17 cellular contexts compared by ENCODE assay signal in genomic region chr7:47357863-47358262, GRCh38.
DNase-seq lines count a peak whose midpoint lies in the region; ATAC-seq, FAIRE-seq and TF ChIP-seq lines count a peak whose summit lies in the region.
"Had no signal": no experiment of that assay in that cellular context is flagged by ENCODE, and none has a peak within 500 bp of the region (broad histone marks: within the 10 kb centered on the region; RNA-seq: fewer than 3 reads in every experiment).

No MANE protein-coding gene starts in this region.

- FAIRE-seq in K562 (lab: Jason Lieb, UNC) = no peak

- BruUV-seq in K562 (replicated peaks; lab: Mats Ljungman, UMichigan) = no TSS peak

- no peak overlapping the region for H3K4me2 ChIP-seq in K562 (ENCODE audit: insufficient read depth, low read length)

- H3K36me3 ChIP-seq in K562 (ENCODE audit: control insufficient read depth, insufficient read depth, low read length) (no peaks in the 10 kb centered on the region), spleen (peaks cover 0 to 67% (median 0%) of the 10 kb centered on the region in 6 donors)
- H3K36me3 ChIP-seq: HAP-1 had no signal

- in situ Hi-C loops in GM13977 (cut with MboI; ENCODE audit: low pct_unique_long_range_greater_than_20kb, low sequenced_read_pairs, unreplicated experiment) = no loop called here
- in situ Hi-C loops in K562 (cut with MboI) = no loop called here

- POLR2A ChIA-PET in K562 (lab: Yijun Ruan, JAX) = no interaction called here

- no peak for TF ChIP-seq EP300 in K562 (IDR thresholded peaks at IDR 0.05; ENCODE audit: low read length)

- TF ChIP-seq CTCF in GM13977 (IDR thresholded peaks at IDR 0.05; ENCODE audit: extremely low read depth, insufficient read depth, missing control alignments) (no peak), K562 (IDR thresholded peaks at IDR 0.05 in 2 of 3, conservative IDR thresholded peaks at IDR 0.05 in 1 of 3; ENCODE audit: insufficient read depth in 2 of 3, low read depth in 1 of 3, low read length in 3 of 3) (no peak), spleen (IDR thresholded peaks at IDR 0.05 in 8 of 11, conservative IDR thresholded peaks at IDR 0.05 in 3 of 11) (no peak)

- no peak overlapping the region for H3K9ac ChIP-seq in K562 (ENCODE audit: insufficient read depth in 1 of 2, low read depth in 2 of 2, low read length in 2 of 2)

- H3K9me3 ChIP-seq in K562 (replicated peaks; ENCODE audit: control insufficient read depth, insufficient read depth, low read depth, low read length) (no peaks in the 10 kb centered on the region), spleen (no peaks in the 10 kb centered on the region)
- H3K9me3 ChIP-seq: HAP-1 had no signal

- H2AFZ ChIP-seq in K562 (ENCODE audit: low read depth, low read length) = no peak overlapping the region

- H3K4me3 ChIP-seq in K562 = no peak overlapping the region
- no peak overlapping the region for H3K4me3 ChIP-seq in spleen
- H3K4me3 ChIP-seq: HAP-1 had no signal

- no peak for TF ChIP-seq RAD21 in K562 (CRISPR knock-in tag; conservative IDR thresholded peaks at IDR 0.05 in 1 of 2, IDR thresholded peaks at IDR 0.05 in 1 of 2)

- peak; percentile 42 for ATAC-seq in GM19023 (IDR thresholded peaks at IDR 0.05; ENCODE audit: unreplicated experiment)
- ATAC-seq in K562 = no peak
- ATAC-seq in HG03469 (IDR thresholded peaks at IDR 0.05; ENCODE audit: unreplicated experiment) = no peak

- H3K79me2 ChIP-seq in K562 (ENCODE audit: control insufficient read depth, insufficient read depth, low read length) = no peaks in the 10 kb centered on the region

- WGBS in K562 (ENCODE audit: insufficient coverage, low coverage, missing lambda C conversion rate) = 2% methylated on average over 7 of the region's 7 CpGs
- 70 to 80% (median 78%) methylated on average over 7 of the region's 7 CpGs for WGBS in spleen, 5 donors

- H3K4me1 ChIP-seq in K562 (replicated peaks in 1 of 2; ENCODE audit: control insufficient read depth in 2 of 2, insufficient read depth in 2 of 2, low read length in 2 of 2) = peaks cover 10 to 14% of the 10 kb centered on the region in 2 experiments; a peak in 4 of 5 replicates
- peaks cover 0 to 35% (median 2%) of the 10 kb centered on the region in 6 donors for H3K4me1 ChIP-seq in spleen
- H3K4me1 ChIP-seq: HAP-1 had no signal

- intact Hi-C loops in K562 (cut with micrococcal nuclease) = no loop called here
- intact Hi-C loops in spleen (cut with DNase I; ENCODE audit: low total_unique reads) = no loop called here

- CTCF ChIA-PET in K562 (lab: Yijun Ruan, JAX; ENCODE audit: low intra/inter-chr PET ratio) = no interaction called here

- H3K9me1 ChIP-seq in K562 (ENCODE audit: control insufficient read depth, insufficient read depth, low read length) = no peaks in the 10 kb centered on the region

- DNase-seq in GM13977 (ENCODE audit: low spot score) = peak; percentile 46
- DNase-seq in K562 (ENCODE audit: extremely low read depth in 1 of 4, low spot score in 3 of 4) = no peak
- DNase-seq in spleen = peak; percentile 19
- no peak for DNase-seq in occipital lobe (lab: John Stamatoyannopoulos, UW)
- no peak for DNase-seq in NCI-H1436 (lab: John Stamatoyannopoulos, UW)
- DNase-seq: CD4-positive, CD25-positive, alpha-beta regulatory T cell; DMS53; KG1; NCI-H1048; NCI-H146; NCI-H2081; NCI-H748 treated with DMSO at 0.1 percent for 48 hours; OCI-M1; SHP77 treated with DMSO at 0.1 percent for 48 hours had no signal

- no peaks in the 10 kb centered on the region for H4K20me1 ChIP-seq in K562 (replicated peaks; ENCODE audit: control insufficient read depth, insufficient read depth, low read length)

- peaks cover 3 to 34% of the 10 kb centered on the region in 2 experiments; a peak in 4 of 5 replicates for H3K27me3 ChIP-seq in K562 (ENCODE audit: control insufficient read depth in 2 of 2, insufficient read depth in 2 of 2, low read length in 2 of 2)
- no peaks in the 10 kb centered on the region for H3K27me3 ChIP-seq in spleen (replicated peaks in 1 of 7)

- H3K27ac ChIP-seq in K562 (ENCODE audit: extremely low read depth, low read depth, low read length) (no peak overlapping the region), spleen (peak overlapping the region in 1 of 8 donors; percentile 8)

- TF ChIP-seq POLR2A in K562 (conservative IDR thresholded peaks at IDR 0.05) (no peak), spleen (IDR thresholded peaks at IDR 0.05) (no peak)

TF ChIP-seq in K562, 482 proteins besides CTCF, POLR2A, EP300 and RAD21 (continues in another document):
- TF ChIP-seq ZBTB40 (IDR thresholded peaks at IDR 0.05) (no peak), ZBTB40 (CRISPR knock-in tag; IDR thresholded peaks at IDR 0.05) (no peak), NFXL1 (CRISPR knock-in tag; IDR thresholded peaks at IDR 0.05) (no peak), TFE3 (CRISPR knock-in tag; IDR thresholded peaks at IDR 0.05) (peak; percentile 69), CC2D1A (IDR thresholded peaks at IDR 0.05) (no peak), ZNF76 (CRISPR knock-in tag; IDR thresholded peaks at IDR 0.05; ENCODE audit: borderline replicate concordance) (no peak)

Comparison
In these comparisons a context has a peak if more than half of its experiments do, and no peak if none do; other contexts are left out.
1. DNase-seq: peak in GM13977 (single experiment) and spleen (single experiment); none in K562 (0 of 4), occipital lobe (single experiment) and NCI-H1436 (single experiment).